ENCODE assay signal across 18 cellular contexts in genomic region chr19:18654469-18654868, GRCh38. TPM values are rescaled to one million over a fixed set of nuclear protein-coding genes. Genes with fewer than 3 reads are reported as not detected.
DNase-seq lines count a peak whose midpoint lies in the region; ATAC-seq, FAIRE-seq and TF ChIP-seq lines count a peak whose summit lies in the region.
"Had no signal": no experiment of that assay in that cellular context is flagged by ENCODE, and none has a peak within 500 bp of the region (broad histone marks: within the 10 kb centered on the region; RNA-seq: fewer than 3 reads in every experiment).

No MANE protein-coding gene starts in this region.

- peak overlapping the region in 1 of 2 experiments; percentile 30 for H2BK12ac ChIP-seq in mesenchymal stem cell (ENCODE audit: low read length in 2 of 2)

- H3K9me3 ChIP-seq in HEK293 (ENCODE audit: control insufficient read depth, insufficient read depth, low read depth, low read length): no peaks in the 10 kb centered on the region
- no peaks in the 10 kb centered on the region for H3K9me3 ChIP-seq in GM12878 (replicated peaks; ENCODE audit: control insufficient read depth, insufficient read depth, low read length)
- H3K9me3 ChIP-seq in mesenchymal stem cell (ENCODE audit: control insufficient read depth, low read length): no peaks in the 10 kb centered on the region
- H3K9me3 ChIP-seq in tibial artery: no peaks in the 10 kb centered on the region
- no peaks in the 10 kb centered on the region for H3K9me3 ChIP-seq in effector memory CD4-positive, alpha-beta T cell (ENCODE audit: control insufficient read depth, low read length)
- H3K9me3 ChIP-seq: BLaER1 had no signal

- intact Hi-C loops in GM12878 (cut with micrococcal nuclease; ENCODE audit: unreplicated experiment) (no loop called here), tibial artery (cut with DNase I; ENCODE audit: low total_unique reads) (no loop called here)

- TF ChIP-seq EP300 in GM12878 (IDR thresholded peaks at IDR 0.05; ENCODE audit: borderline replicate concordance in 1 of 2, control insufficient read depth in 1 of 2, low read depth in 2 of 2, low read length in 2 of 2): no peak

- no peak overlapping the region for H3K14ac ChIP-seq in mesenchymal stem cell (ENCODE audit: low read length in 2 of 2)

- BruUV-seq in GM12878 (replicated peaks; lab: Mats Ljungman, UMichigan): TSS peak; percentile 65

- H3K27ac ChIP-seq in HEK293 (ENCODE audit: extremely low read depth, low read depth, low read length): no peak overlapping the region
- H3K27ac ChIP-seq in GM12878 (ENCODE audit: control insufficient read depth, insufficient read depth): no peak overlapping the region
- no peak overlapping the region for H3K27ac ChIP-seq in mesenchymal stem cell (ENCODE audit: low read length, poor library complexity, severe bottlenecking)
- H3K27ac ChIP-seq in tibial artery: peak overlapping the region; percentile 96 to 99
- H3K27ac ChIP-seq in effector memory CD4-positive, alpha-beta T cell (ENCODE audit: insufficient read depth, low read length, poor library complexity, severe bottlenecking): no peak overlapping the region
- H3K27ac ChIP-seq: BLaER1, HL-60 had no signal

- H2BK15ac ChIP-seq in mesenchymal stem cell (ENCODE audit: low read depth, poor library complexity, severe bottlenecking): no peak overlapping the region

- no peaks in the 10 kb centered on the region for H3K4me1 ChIP-seq in HEK293 (ENCODE audit: control insufficient read depth, insufficient read depth, low read length)
- peaks cover 25% of the 10 kb centered on the region for H3K4me1 ChIP-seq in GM12878 (ENCODE audit: control insufficient read depth, insufficient read depth, low read length)
- peaks cover 39% of the 10 kb centered on the region for H3K4me1 ChIP-seq in mesenchymal stem cell (ENCODE audit: control insufficient read depth, insufficient read depth, low read depth, low read length)
- H3K4me1 ChIP-seq in tibial artery: peaks cover 8 to 81% (median 63%) of the 10 kb centered on the region in 4 donors
- no peaks in the 10 kb centered on the region for H3K4me1 ChIP-seq in effector memory CD4-positive, alpha-beta T cell (ENCODE audit: control insufficient read depth, insufficient read depth, low read length, poor library complexity, severe bottlenecking)

- DNase-seq in GM12878 (ENCODE audit: low read depth, low spot score) (no peak), mesenchymal stem cell (no peak), tibial artery (no peak), GM19239 (ENCODE audit: insufficient read length, low spot score) (no peak)
- DNase-seq in effector memory CD4-positive, alpha-beta T cell: no peak
- DNase-seq: 8988T; CD4-positive, alpha-beta memory T cell; DMS153; DMS79; GDM1; H9 had no signal

- H3K79me1 ChIP-seq in mesenchymal stem cell (replicated peaks; ENCODE audit: low read length, poor library complexity, severe bottlenecking): peaks cover 29% of the 10 kb centered on the region

- no peak overlapping the region for H2AK5ac ChIP-seq in mesenchymal stem cell (ENCODE audit: low read length, severe bottlenecking)

- H3K4me2 ChIP-seq in GM12878 (ENCODE audit: control insufficient read depth, insufficient read depth) (no peak overlapping the region), mesenchymal stem cell (ENCODE audit: low read length, poor library complexity, severe bottlenecking) (no peak overlapping the region)
- H3K4me2 ChIP-seq: BLaER1 had no signal

- RAD21 ChIA-PET in GM12878 (lab: Charles Lee; ENCODE audit: unreplicated experiment): no interaction called here

- H3K18ac ChIP-seq in mesenchymal stem cell (ENCODE audit: low read depth in 1 of 2, low read length in 2 of 2): peak overlapping the region in 1 of 2 experiments; percentile 5

- no peak overlapping the region for H3K4ac ChIP-seq in mesenchymal stem cell (ENCODE audit: low read depth in 1 of 2, low read length in 2 of 2)

- CTCF ChIA-PET in HEK293 (lab: Yijun Ruan, JAX): no interaction called here
- CTCF ChIA-PET in GM12878 (lab: Yijun Ruan, JAX): no interaction called here

- no peak overlapping the region for H4K8ac ChIP-seq in mesenchymal stem cell (ENCODE audit: low read length)

- no peak overlapping the region for H3K23ac ChIP-seq in mesenchymal stem cell (ENCODE audit: low read length in 2 of 2)

- no peak overlapping the region for H2BK5ac ChIP-seq in mesenchymal stem cell (ENCODE audit: low read depth, low read length, poor library complexity, severe bottlenecking)

- no peak overlapping the region for H2AFZ ChIP-seq in GM12878 (ENCODE audit: control insufficient read depth, low read depth, low read length)
- no peak overlapping the region for H2AFZ ChIP-seq in mesenchymal stem cell (ENCODE audit: low read depth, low read length)

- POLR2A ChIA-PET in HEK293 (lab: Yijun Ruan, JAX) (no interaction called here), GM12878 (lab: Charles Lee) (no interaction called here)

- FAIRE-seq in GM12878 (lab: Jason Lieb, UNC) (no peak), GM19239 (lab: Jason Lieb, UNC) (no peak)
- FAIRE-seq: H1 had no signal

- SMC1A ChIA-PET in GM12878 (lab: Charles Lee; ENCODE audit: uncharacterized antibody, unreplicated experiment): no interaction called here

- H4K20me1 ChIP-seq in GM12878 (ENCODE audit: control insufficient read depth, insufficient read depth): peaks cover 3% of the 10 kb centered on the region; the same call in 1 of the 2 replicates

- WGBS in GM12878 (ENCODE audit: insufficient coverage, insufficient replicate concordance, low lambda C conversion rate, missing lambda C conversion rate): 85% methylated on average over 7 of the region's 7 CpGs
- WGBS in mesenchymal stem cell: 95% methylated on average over 7 of the region's 7 CpGs

- peak overlapping the region; percentile 43 for H4K91ac ChIP-seq in mesenchymal stem cell (ENCODE audit: low read length)

- TF ChIP-seq CTCF in HEK293 (tag by site-specific recombination; IDR thresholded peaks at IDR 0.05) (no peak), GM12878 (IDR thresholded peaks at IDR 0.05 in 2 of 3, conservative IDR thresholded peaks at IDR 0.05 in 1 of 3; ENCODE audit: control insufficient read depth in 2 of 3, extremely low read depth in 1 of 3, insufficient read depth in 1 of 3, low read depth in 3 of 3, low read length in 3 of 3) (no peak), tibial artery (IDR thresholded peaks at IDR 0.05) (no peak)

- H3K27me3 ChIP-seq in GM12878 (replicated peaks in 1 of 2; ENCODE audit: control insufficient read depth in 2 of 2, insufficient read depth in 2 of 2, low read length in 1 of 2) (no peaks in the 10 kb centered on the region), mesenchymal stem cell (ENCODE audit: control insufficient read depth in 1 of 2, insufficient read depth in 1 of 2, low read length in 2 of 2) (peaks cover 0 to 14% of the 10 kb centered on the region in 2 experiments), tibial artery (no peaks in the 10 kb centered on the region)
- H3K27me3 ChIP-seq in effector memory CD4-positive, alpha-beta T cell (replicated peaks; ENCODE audit: control insufficient read depth, insufficient read depth, low read length, poor library complexity, severe bottlenecking): no peaks in the 10 kb centered on the region
- H3K27me3 ChIP-seq: BLaER1 had no signal

- no peak for TF ChIP-seq POLR2A in GM12878 (IDR thresholded peaks at IDR 0.05; ENCODE audit: low read depth, low read length)

- H3K4me3 ChIP-seq in HEK293 (ENCODE audit: low read depth, low read length) (no peak overlapping the region), GM12878 (no peak overlapping the region), mesenchymal stem cell (ENCODE audit: insufficient read depth in 1 of 2, low read depth in 1 of 2, low read length in 2 of 2) (no peak overlapping the region), tibial artery (no peak overlapping the region)
- no peak overlapping the region for H3K4me3 ChIP-seq in effector memory CD4-positive, alpha-beta T cell (ENCODE audit: insufficient read depth, low read depth, low read length, poor library complexity, severe bottlenecking)
- H3K4me3 ChIP-seq: BLaER1 had no signal

- in situ Hi-C loops in GM12878 (cut with MboI): no loop called here

- no peak overlapping the region for H3K9ac ChIP-seq in GM12878 (ENCODE audit: control insufficient read depth, insufficient read depth, low read length)
- H3K9ac ChIP-seq in mesenchymal stem cell (ENCODE audit: low read length): no peak overlapping the region
- H3K9ac ChIP-seq: BLaER1 had no signal

- H2BK120ac ChIP-seq in mesenchymal stem cell (ENCODE audit: low read depth, low read length): no peak overlapping the region

- no peak for TF ChIP-seq RAD21 in GM12878 (IDR thresholded peaks at IDR 0.05; ENCODE audit: insufficient read depth, low read depth, low read length)

- H3K79me2 ChIP-seq in GM12878 (ENCODE audit: control insufficient read depth, insufficient read depth, low read length): no peaks in the 10 kb centered on the region

- H3K36me3 ChIP-seq in HEK293 (ENCODE audit: control insufficient read depth in 2 of 2, insufficient read depth in 1 of 2, low read length in 2 of 2) (no peaks in the 10 kb centered on the region), GM12878 (ENCODE audit: control insufficient read depth in 2 of 2, insufficient read depth in 2 of 2, low read length in 1 of 2) (no peaks in the 10 kb centered on the region; a peak in 2 of 4 replicates), mesenchymal stem cell (ENCODE audit: control insufficient read depth in 1 of 2, insufficient read depth in 2 of 2, low read depth in 1 of 2, low read length in 2 of 2) (peaks cover 0 to 8% of the 10 kb centered on the region in 2 experiments), tibial artery (no peaks in the 10 kb centered on the region)
- no peaks in the 10 kb centered on the region for H3K36me3 ChIP-seq in effector memory CD4-positive, alpha-beta T cell (ENCODE audit: control insufficient read depth, insufficient read depth, low read length)
- H3K36me3 ChIP-seq: BLaER1 had no signal

- ATAC-seq in GM12878: no peak
- no peak for ATAC-seq in HG02610 (IDR thresholded peaks at IDR 0.05; ENCODE audit: unreplicated experiment)

RNA-seq across cellular contexts. Expression of gene KLHL26, which starts 17.6 kb away (rescaled TPM):
- 5.7 and 6.7 TPM in 2 replicates for total RNA-seq in GM12878 (2013; cell fraction: nucleolus; rRNA removed)
- total RNA-seq in GM12878 (2014; rRNA removed): 3.6 and 5.6 TPM in 2 replicates
- 0.98 and 1.5 TPM in 2 replicates for total RNA-seq in GM12878 (2014; rRNA removed; fragmentation: Illumina TruSeq; extraction: Trizol)
- total RNA-seq in GM12878 (2021): 12.9 and 14.6 TPM in 2 replicates
- polyA plus RNA-seq in GM12878 (2011; ENCODE audit: low read depth): 1.0 TPM
- polyA plus RNA-seq in GM12878 (2011; rRNA removed): 1.0 and 1.2 TPM in 2 replicates
- polyA plus RNA-seq in GM12878 (2011; cell fraction: cytosol; rRNA removed): 1.9 and 2.0 TPM in 2 replicates
- polyA plus RNA-seq in GM12878 (2011; cell fraction: nucleus; rRNA removed): 5.8 and 8.9 TPM in 2 replicates
- 3.5 and 4.5 TPM in 2 replicates for polyA plus RNA-seq in GM12878 (2012)
- polyA plus RNA-seq in GM12878 (2014; fragmentation: Illumina TruSeq; extraction: Trizol): 0.74 and 1.9 TPM in 2 replicates
- polyA plus RNA-seq in GM12878 (2014; fragmentation: Nextera tagmentation; extraction: Ambion mirVana): under 1 TPM; 0.18 to 0.35 TPM
- polyA plus RNA-seq in GM12878 (2014; rRNA removed): 3.9 and 5.1 TPM in 2 replicates
- 1 to 10 TPM; 8.0 to 8.1 TPM for polyA plus RNA-seq in GM12878 (2016; fragmentation: Nextera tagmentation; extraction: Ambion mirVana)
- polyA minus RNA-seq in GM12878 (2011; rRNA and poly(A)+ RNA removed): 4.6 and 5.2 TPM in 2 replicates
- polyA minus RNA-seq in GM12878 (2011; cell fraction: cytosol; rRNA and poly(A)+ RNA removed): 2.5 and 5.2 TPM in 2 replicates
- 1.6 and 3.1 TPM in 2 replicates for polyA minus RNA-seq in GM12878 (2011; cell fraction: nucleus; rRNA and poly(A)+ RNA removed)
- 2.6 TPM for polyA plus RNA-seq in mesenchymal stem cell (2013, experiment 1 of 2)
- 2.9 TPM for polyA plus RNA-seq in mesenchymal stem cell (2013, experiment 2 of 2)

RNA-seq across cellular contexts. Expression of gene CRTC1, which starts 29.0 kb away (rescaled TPM):
- 6.6 and 7.9 TPM in 2 replicates for total RNA-seq in GM12878 (2013; cell fraction: nucleolus; rRNA removed)
- total RNA-seq in GM12878 (2014; rRNA removed): 0.82 and 1.3 TPM in 2 replicates
- total RNA-seq in GM12878 (2014; rRNA removed; fragmentation: Illumina TruSeq; extraction: Trizol): 0.28 and 0.31 TPM in 2 replicates
- total RNA-seq in GM12878 (2021): 3.5 and 4.6 TPM in 2 replicates
- 0.39 TPM for polyA plus RNA-seq in GM12878 (2011; ENCODE audit: low read depth)
- polyA plus RNA-seq in GM12878 (2011; rRNA removed): 0.37 and 0.50 TPM in 2 replicates
- 0.37 and 1.1 TPM in 2 replicates for polyA plus RNA-seq in GM12878 (2011; cell fraction: cytosol; rRNA removed)
- 10.9 and 15.4 TPM in 2 replicates for polyA plus RNA-seq in GM12878 (2011; cell fraction: nucleus; rRNA removed)
- polyA plus RNA-seq in GM12878 (2012): 2.2 and 2.5 TPM in 2 replicates
- 0.65 and 0.78 TPM in 2 replicates for polyA plus RNA-seq in GM12878 (2014; fragmentation: Illumina TruSeq; extraction: Trizol)
- under 1 TPM in 1 of 2 experiments, not detected in 1; 0.02 TPM for polyA plus RNA-seq in GM12878 (2014; fragmentation: Nextera tagmentation; extraction: Ambion mirVana)
- polyA plus RNA-seq in GM12878 (2014; rRNA removed): 2.5 and 2.6 TPM in 2 replicates
- 1 to 10 TPM; 1.1 TPM for polyA plus RNA-seq in GM12878 (2016; fragmentation: Nextera tagmentation; extraction: Ambion mirVana)
- polyA minus RNA-seq in GM12878 (2011; rRNA and poly(A)+ RNA removed): 0.29 and 0.93 TPM in 2 replicates
- polyA minus RNA-seq in GM12878 (2011; cell fraction: cytosol; rRNA and poly(A)+ RNA removed): 1.1 and 1.5 TPM in 2 replicates
- polyA minus RNA-seq in GM12878 (2011; cell fraction: nucleus; rRNA and poly(A)+ RNA removed): 1.8 and 3.9 TPM in 2 replicates
- polyA plus RNA-seq in mesenchymal stem cell (2013, experiment 1 of 2): 9.9 TPM
- 9.4 TPM for polyA plus RNA-seq in mesenchymal stem cell (2013, experiment 2 of 2)

RNA-seq across cellular contexts. Expression of gene TMEM59L, which starts 41.8 kb away (rescaled TPM):
- total RNA-seq in GM12878 (2013; cell fraction: nucleolus; rRNA removed): not detected in 2 replicates
- total RNA-seq in GM12878 (2014; rRNA removed): 0.06 TPM in 1 of 2 replicates, not detected in the other
- total RNA-seq in GM12878 (2014; rRNA removed; fragmentation: Illumina TruSeq; extraction: Trizol): not detected in 2 replicates
- not detected in 2 replicates for total RNA-seq in GM12878 (2021)
- polyA plus RNA-seq in GM12878 (2011; ENCODE audit: low read depth): not detected
- polyA plus RNA-seq in GM12878 (2011; rRNA removed): not detected in 2 replicates
- polyA plus RNA-seq in GM12878 (2011; cell fraction: cytosol; rRNA removed): not detected in 2 replicates
- polyA plus RNA-seq in GM12878 (2011; cell fraction: nucleus; rRNA removed): 0.15 and 0.27 TPM in 2 replicates
- 0.09 TPM in 1 of 2 replicates, not detected in the other for polyA plus RNA-seq in GM12878 (2012)
- polyA plus RNA-seq in GM12878 (2014; fragmentation: Illumina TruSeq; extraction: Trizol): not detected in 2 replicates
- polyA plus RNA-seq in GM12878 (2014; fragmentation: Nextera tagmentation; extraction: Ambion mirVana): not detected
- not detected in 2 replicates for polyA plus RNA-seq in GM12878 (2014; rRNA removed)
- not detected for polyA plus RNA-seq in GM12878 (2016; fragmentation: Nextera tagmentation; extraction: Ambion mirVana)
- not detected in 2 replicates for polyA minus RNA-seq in GM12878 (2011; rRNA and poly(A)+ RNA removed)
- not detected in 2 replicates for polyA minus RNA-seq in GM12878 (2011; cell fraction: cytosol; rRNA and poly(A)+ RNA removed)
- not detected in 2 replicates for polyA minus RNA-seq in GM12878 (2011; cell fraction: nucleus; rRNA and poly(A)+ RNA removed)
- polyA plus RNA-seq in mesenchymal stem cell (2013, experiment 1 of 2): 1.1 TPM
- polyA plus RNA-seq in mesenchymal stem cell (2013, experiment 2 of 2): 1.1 TPM
- total RNA-seq: CD4-positive, alpha-beta memory T cell had no signal
- polyA plus RNA-seq: CD14-positive monocyte; CD4-positive, alpha-beta memory T cell; IgD-negative memory B cell had no signal

RNA-seq across cellular contexts. Expression of gene CRLF1, which starts 47.9 kb away (rescaled TPM):
- total RNA-seq in GM12878 (2013; cell fraction: nucleolus; rRNA removed): not detected in 2 replicates
- total RNA-seq in GM12878 (2014; rRNA removed): not detected in 2 replicates
- not detected in 2 replicates for total RNA-seq in GM12878 (2014; rRNA removed; fragmentation: Illumina TruSeq; extraction: Trizol)
- 0.33 and 0.43 TPM in 2 replicates for total RNA-seq in GM12878 (2021)
- polyA plus RNA-seq in GM12878 (2011; ENCODE audit: low read depth): 1.8 TPM
- not detected in 2 replicates for polyA plus RNA-seq in GM12878 (2011; rRNA removed)
- 0.10 and 0.27 TPM in 2 replicates for polyA plus RNA-seq in GM12878 (2011; cell fraction: cytosol; rRNA removed)
- polyA plus RNA-seq in GM12878 (2011; cell fraction: nucleus; rRNA removed): 0.51 and 0.72 TPM in 2 replicates
- polyA plus RNA-seq in GM12878 (2012): 2.3 and 3.3 TPM in 2 replicates
- not detected in 2 replicates for polyA plus RNA-seq in GM12878 (2014; fragmentation: Illumina TruSeq; extraction: Trizol)
- under 1 TPM; 0.35 to 0.76 TPM for polyA plus RNA-seq in GM12878 (2014; fragmentation: Nextera tagmentation; extraction: Ambion mirVana)
- polyA plus RNA-seq in GM12878 (2014; rRNA removed): 0.10 TPM in 1 of 2 replicates, not detected in the other
- 1 to 10 TPM in 1 of 2 experiments, under 1 TPM in 1; 0.63 to 1.2 TPM for polyA plus RNA-seq in GM12878 (2016; fragmentation: Nextera tagmentation; extraction: Ambion mirVana)
- not detected in 2 replicates for polyA minus RNA-seq in GM12878 (2011; rRNA and poly(A)+ RNA removed)
- polyA minus RNA-seq in GM12878 (2011; cell fraction: cytosol; rRNA and poly(A)+ RNA removed): not detected in 2 replicates
- polyA minus RNA-seq in GM12878 (2011; cell fraction: nucleus; rRNA and poly(A)+ RNA removed): not detected in 2 replicates
- polyA plus RNA-seq in mesenchymal stem cell (2013, experiment 1 of 2): 0.10 TPM
- 0.18 TPM for polyA plus RNA-seq in mesenchymal stem cell (2013, experiment 2 of 2)
- total RNA-seq: CD4-positive, alpha-beta memory T cell had no signal

Comparison
In these comparisons a context has a peak if more than half of its experiments do, and no peak if none do; other contexts are left out.
1. H3K27ac ChIP-seq: peak in tibial artery (2 of 2); none in HEK293 (single experiment), GM12878 (single experiment), mesenchymal stem cell (single experiment) and effector memory CD4-positive, alpha-beta T cell (single experiment).